8 cellular contexts compared by ENCODE assay signal in genomic region chr7:98106647-98107312, GRCh38.
A peak's percentile ranks its signal among the peaks of the same experiment; 100 is the strongest.
DNase-seq lines count a peak whose midpoint lies in the region; ATAC-seq and TF ChIP-seq lines count a peak whose summit lies in the region.

Gene LMTK2 (plus strand): TSS chr7:98106862. CDS start chr7:98107178, 316 bp downstream.

- peak within 1 kb of the TSS; percentile 64 for H3K27ac Mint-ChIP-seq in nephron progenitor cell
- H3K27ac Mint-ChIP-seq in stimulated activated naive CD8-positive, alpha-beta T cell treated with anti-CD3 and anti-CD28 coated beads, Interleukin-15, amount 100 ng/mL, for 72 hours: peak within 1 kb of the TSS; percentile 96 to 99

- TF ChIP-seq POLR2A in Raji (IDR thresholded peaks at IDR 0.05; ENCODE audit: insufficient read depth, low read depth, low read length): peak; percentile 86

- peaks cover 12% of the 10 kb centered on the region for H3K9me3 Mint-ChIP-seq in nephron progenitor cell
- peaks cover 0 to 5% of the 10 kb centered on the region in 2 donors for H3K9me3 Mint-ChIP-seq in stimulated activated naive CD8-positive, alpha-beta T cell treated with anti-CD3 and anti-CD28 coated beads, Interleukin-15, amount 100 ng/mL, for 72 hours

- H3K4me3 ChIP-seq in LNCaP clone FGC (ENCODE audit: low read depth, low read length): peak within 1 kb of the TSS; percentile 87
- peak within 1 kb of the TSS; percentile 75 for H3K4me3 ChIP-seq in fibroblast of pulmonary artery (replicated peaks; ENCODE audit: low read depth, low read length)

- peaks cover 10% of the 10 kb centered on the region for H3K27me3 Mint-ChIP-seq in nephron progenitor cell (ENCODE audit: low read depth, poor library complexity)
- no peaks in the 10 kb centered on the region for H3K27me3 Mint-ChIP-seq in stimulated activated naive CD8-positive, alpha-beta T cell treated with anti-CD3 and anti-CD28 coated beads, Interleukin-15, amount 100 ng/mL, for 72 hours

- TF ChIP-seq CTCF in LNCaP clone FGC (IDR thresholded peaks at IDR 0.05; ENCODE audit: control insufficient read depth, extremely low read depth, insufficient read depth) (peak; percentile 95), fibroblast of pulmonary artery (IDR thresholded peaks at IDR 0.05; ENCODE audit: low read length, missing control alignments) (peak; percentile 81), nephron progenitor cell (IDR thresholded peaks at IDR 0.05) (peak; percentile 94)

- DNase-seq in ELR (ENCODE audit: low read depth) (peak; percentile 88), GOT3 (lab: John Stamatoyannopoulos, UW) (peak; percentile 76), LNCaP clone FGC (ENCODE audit: low read depth) (peak; percentile 53), fibroblast of pulmonary artery (ENCODE audit: low read depth) (peak; percentile 92), nephron progenitor cell (peak; percentile 98)
- peak; percentile 95 for DNase-seq in activated T-helper 9 cell treated with anti-CD3 and anti-CD28 coated beads, Interleukin-2, amount 50 U/mL, for 16 hours (ENCODE audit: low read depth)
- DNase-seq in stimulated activated naive CD8-positive, alpha-beta T cell treated with anti-CD3 and anti-CD28 coated beads, Interleukin-15, amount 100 ng/mL, for 72 hours: peak; percentile 97 to 98

- peaks cover 37% of the 10 kb centered on the region for H3K4me1 Mint-ChIP-seq in nephron progenitor cell
- peaks cover 19% of the 10 kb centered on the region for H3K4me1 Mint-ChIP-seq in stimulated activated naive CD8-positive, alpha-beta T cell treated with anti-CD3 and anti-CD28 coated beads, Interleukin-15, amount 100 ng/mL, for 72 hours

- H3K36me3 Mint-ChIP-seq in nephron progenitor cell (ENCODE audit: low read depth): no peaks in the 10 kb centered on the region

- peak; percentile 99 for ATAC-seq in stimulated activated naive CD8-positive, alpha-beta T cell treated with anti-CD3 and anti-CD28 coated beads, Interleukin-15, amount 100 ng/mL, for 72 hours

- peak within 1 kb of the TSS; percentile 96 for H3K4me3 Mint-ChIP-seq in nephron progenitor cell
- H3K4me3 Mint-ChIP-seq in stimulated activated naive CD8-positive, alpha-beta T cell treated with anti-CD3 and anti-CD28 coated beads, Interleukin-15, amount 100 ng/mL, for 72 hours: peak within 1 kb of the TSS; percentile 95 to 99

Comparison
In these comparisons a context has a peak if more than half of its experiments do, and no peak if none do; other contexts are left out.
1. Peak in every context shown above with its lines: DNase-seq, ATAC-seq and H3K4me3 ChIP-seq.